28 cellular contexts compared by ENCODE assay signal in genomic region chr20:22354647-22355046, GRCh38.
"Had no signal": no experiment of that assay in that cellular context is flagged by ENCODE, and none has a peak within 500 bp of the region (broad histone marks: within the 10 kb centered on the region; RNA-seq: fewer than 3 reads in every experiment).

No MANE protein-coding gene starts in this region.

- H3K9me3 ChIP-seq: heart right ventricle, lower lobe of right lung, neutrophil, psoas muscle, right atrium auricular region, right lobe of liver, tibial nerve, uterus had no signal

- ATAC-seq: heart right ventricle; lower lobe of right lung; natural killer cell; psoas muscle; right lobe of liver; stimulated activated memory B cell treated with anti-CD40 and anti-IgM and Interleukin-4, amounts not matched to agents 10 μg/mL and 1 μg/mL and 100 μg/mL, for 72 hours; stimulated activated naive CD8-positive, alpha-beta T cell treated with anti-CD3 and anti-CD28 coated beads, Interleukin-15, amount 100 ng/mL, for 72 hours had no signal

- H3K4me3 ChIP-seq: heart right ventricle, hepatocyte, lower lobe of right lung, neural progenitor cell, psoas muscle, right atrium auricular region, right lobe of liver, smooth muscle cell, tibial nerve, uterus had no signal

- H3K27ac ChIP-seq: heart right ventricle, hepatocyte, lower lobe of right lung, neural progenitor cell, neutrophil, parathyroid adenoma, psoas muscle, right atrium auricular region, right lobe of liver, tibial nerve, uterus had no signal

- H3K4me1 ChIP-seq: heart right ventricle, lower lobe of right lung, neural progenitor cell, parathyroid adenoma, psoas muscle, right atrium auricular region, right lobe of liver, tibial nerve, uterus had no signal

- DNase-seq: heart right ventricle; islet precursor cell; kidney glomerular epithelial cell; lower lobe of right lung; mammary epithelial cell; mesenchymal stem cell; naive B cell; natural killer cell; nephron progenitor cell; occipital lobe; psoas muscle; right lobe of liver; stimulated activated CD4-positive, alpha-beta T cell treated with anti-CD3 and anti-CD28 coated beads, Interleukin-1b, Interleukin-23, amount 100 ng/mL, for 48 hours; stimulated activated CD4-positive, alpha-beta T cell treated with anti-CD3 and anti-CD28 coated beads, Interleukin-2, amount 100 ng/mL, for 48 hours; stimulated activated CD4-positive, alpha-beta T cell treated with anti-CD3 and anti-CD28 coated beads, Interleukin-4, amount 100 ng/mL, for 4 hours; stimulated activated CD8-positive, alpha-beta memory T cell treated with anti-CD3 and anti-CD28 coated beads, Interleukin-4, amount 100 ng/mL, for 48 hours; stimulated activated naive CD4-positive, alpha-beta T cell treated with Interleukin-2 at 50 U/mL for 16 hours; stimulated activated naive CD8-positive, alpha-beta T cell treated with anti-CD3 and anti-CD28 coated beads, Interleukin-15, amount 100 ng/mL, for 72 hours; substantia nigra; uterus had no signal

- H3K4me2 ChIP-seq: hepatocyte, neural progenitor cell, smooth muscle cell had no signal
